ENCODE assay signal across 1 cellular context in genomic region chr16:31043352-31043751, GRCh38.
TF ChIP-seq lines count a peak whose summit lies in the region.

No MANE protein-coding gene starts in this region.

TF ChIP-seq in IMR-90, 13 proteins besides CTCF, POLR2A, EP300 and RAD21:
- TF ChIP-seq NFE2L2 (IDR thresholded peaks at IDR 0.05; ENCODE audit: low read depth, low read length) (no peak), BHLHE40 (IDR thresholded peaks at IDR 0.05; ENCODE audit: low read depth, low read length) (no peak), MAZ (IDR thresholded peaks at IDR 0.05; ENCODE audit: borderline replicate concordance, low read depth, low read length) (no peak), RFX5 (IDR thresholded peaks at IDR 0.05; ENCODE audit: low read depth, low read length) (no peak), CHD1 (IDR thresholded peaks at IDR 0.05; ENCODE audit: low read depth, low read length) (no peak), MXI1 (IDR thresholded peaks at IDR 0.05; ENCODE audit: borderline replicate concordance, low read depth, low read length) (no peak), SMC3 (IDR thresholded peaks at IDR 0.05; ENCODE audit: low read depth, low read length) (no peak), USF2 (IDR thresholded peaks at IDR 0.05; ENCODE audit: low read depth, low read length) (no peak), RCOR1 (IDR thresholded peaks at IDR 0.05; ENCODE audit: insufficient replicate concordance, low read length) (no peak), FOS (IDR thresholded peaks at IDR 0.05; ENCODE audit: low read depth, low read length) (no peak), MAFK (IDR thresholded peaks at IDR 0.05; ENCODE audit: low read depth, low read length) (no peak), ELK1 (IDR thresholded peaks at IDR 0.05; ENCODE audit: borderline replicate concordance, low read depth, low read length) (no peak), CEBPB (IDR thresholded peaks at IDR 0.05; ENCODE audit: low read depth, low read length) (no peak)
